ENCODE assay signal across 19 cellular contexts in genomic region chr15:37788767-37789391, GRCh38.
A peak's percentile ranks its signal among the peaks of the same experiment; 100 is the strongest.
DNase-seq lines count a peak whose midpoint lies in the region; ATAC-seq, FAIRE-seq and TF ChIP-seq lines count a peak whose summit lies in the region.
"Had no signal": no experiment of that assay in that cellular context is flagged by ENCODE, and none has a peak within 500 bp of the region (broad histone marks: within the 10 kb centered on the region; RNA-seq: fewer than 3 reads in every experiment).

No MANE protein-coding gene starts in this region.

- ATAC-seq in HepG2: no peak
- no peak for ATAC-seq in HG02642 (IDR thresholded peaks at IDR 0.05; ENCODE audit: poor library complexity, unreplicated experiment)
- no peak for ATAC-seq in T-helper 17 cell
- ATAC-seq: A549 had no signal

- H3K27me3 ChIP-seq in liver (ENCODE audit: control insufficient read depth in 4 of 4, insufficient read depth in 4 of 4, low read length in 3 of 4) (no peaks in the 10 kb centered on the region), HepG2 (ENCODE audit: control insufficient read depth in 1 of 2, insufficient read depth in 2 of 2, low read length in 2 of 2) (no peaks in the 10 kb centered on the region)
- H3K27me3 ChIP-seq: BLaER1, MG63 had no signal

- H3K4me1 ChIP-seq in liver (ENCODE audit: control insufficient read depth in 4 of 4, insufficient read depth in 4 of 4, low read length in 3 of 4): peaks cover 1 to 24% (median 3%) of the 10 kb centered on the region in 4 donors
- no peaks in the 10 kb centered on the region for H3K4me1 ChIP-seq in HepG2 (ENCODE audit: insufficient read depth, low read length)
- H3K4me1 ChIP-seq: A549, SJCRH30 had no signal

- H3K27ac Mint-ChIP-seq in T-helper 17 cell: no peak overlapping the region
- H3K27ac Mint-ChIP-seq: CD4-positive, alpha-beta memory T cell; H9; T-helper 1 cell treated with Interleukin-12 subunit alpha and Interleukin-12 subunit beta and Interleukin-4 antibody, amounts not matched to agents 30 μg/mL and 1 μg/mL, for 36 hours had no signal

- peaks cover 6% of the 10 kb centered on the region for H3K27me3 Mint-ChIP-seq in T-helper 17 cell

- no TSS peak for BruUV-seq in HepG2 (replicated peaks; lab: Mats Ljungman, UMichigan)

- no peaks in the 10 kb centered on the region for H3K79me2 ChIP-seq in HepG2 (ENCODE audit: insufficient read depth, low read length)

- no peaks in the 10 kb centered on the region for H3K36me3 Mint-ChIP-seq in T-helper 17 cell (ENCODE audit: low read depth)
- H3K36me3 Mint-ChIP-seq: CD4-positive, alpha-beta memory T cell had no signal

- in situ Hi-C loops in HepG2 (cut with HindIII; ENCODE audit: extremely low pct_ligation_motif_present, low pct_unique_long_range_greater_than_20kb): no loop called here

- no peak for TF ChIP-seq POLR2A in HepG2 (IDR thresholded peaks at IDR 0.05; ENCODE audit: insufficient read depth in 1 of 2, low read depth in 2 of 2, low read length in 2 of 2)

- POLR2A ChIA-PET in HepG2 (lab: Yijun Ruan, JAX): no interaction called here

- no peaks in the 10 kb centered on the region for H4K20me1 ChIP-seq in HepG2 (ENCODE audit: insufficient read depth, low read length)
- H4K20me1 ChIP-seq: BLaER1 had no signal

- H3K27ac ChIP-seq in liver (ENCODE audit: low read depth in 1 of 2, low read length in 2 of 2) (peak overlapping the region; percentile 83 to 85), HepG2 (ENCODE audit: extremely low read length, insufficient read depth, low read length) (no peak overlapping the region)
- H3K27ac ChIP-seq: A549, BLaER1, SJCRH30 had no signal

- no peak overlapping the region for H3K4me3 Mint-ChIP-seq in T-helper 17 cell
- H3K4me3 Mint-ChIP-seq: CD4-positive, alpha-beta memory T cell; H9; T-helper 1 cell treated with Interleukin-12 subunit alpha and Interleukin-12 subunit beta and Interleukin-4 antibody, amounts not matched to agents 30 μg/mL and 1 μg/mL, for 36 hours had no signal

- H3K9ac ChIP-seq in liver (ENCODE audit: low read depth in 1 of 2, low read length in 2 of 2) (peak overlapping the region in 1 of 2 donors; percentile 43), HepG2 (ENCODE audit: insufficient read depth, low read depth, low read length) (no peak overlapping the region)
- H3K9ac ChIP-seq: BLaER1 had no signal

- H3K9me3 ChIP-seq in liver (ENCODE audit: control insufficient read depth in 4 of 4, low read length in 3 of 4): peaks cover 0 to 2% (median 0%) of the 10 kb centered on the region in 4 donors
- H3K9me3 ChIP-seq in HepG2 (ENCODE audit: low read length): no peaks in the 10 kb centered on the region
- H3K9me3 ChIP-seq in T-helper 17 cell (ENCODE audit: control insufficient read depth, low read length, poor library complexity, severe bottlenecking): no peaks in the 10 kb centered on the region
- H3K9me3 ChIP-seq: A549, BLaER1, MG63, SJCRH30 had no signal

- CTCF ChIA-PET in HepG2 (lab: Yijun Ruan, JAX; ENCODE audit: low intra/inter-chr PET ratio, low total read pairs): no interaction called here

- H3K4me3 ChIP-seq in liver (ENCODE audit: low read depth in 1 of 3, low read length in 3 of 3): no peak overlapping the region
- H3K4me3 ChIP-seq in HepG2 (replicated peaks in 1 of 3; ENCODE audit: insufficient read depth in 1 of 3, low read depth in 2 of 3, low read length in 3 of 3): no peak overlapping the region
- H3K4me3 ChIP-seq: A549, BLaER1, MG63, SJCRH30 had no signal

- WGBS in liver: 43% methylated on average over 7 of the region's 7 CpGs
- WGBS in HepG2 (ENCODE audit: low lambda C conversion rate): 29% methylated on average over 7 of the region's 7 CpGs

- no peak for DNase-seq in HepG2 (ENCODE audit: low spot score)
- DNase-seq in NCI-H2081 treated with DMSO at 0.1 percent for 48 hours (lab: John Stamatoyannopoulos, UW): peak; percentile 36
- no peak for DNase-seq in T-helper 1 cell
- no peak for DNase-seq in T-helper 17 cell
- DNase-seq: CD4-positive, alpha-beta memory T cell; H9; Kasumi-1; MG63; NCI-H1048; NCI-H187 treated with DMSO at 0.1 percent for 48 hours; SJCRH30 had no signal

- intact Hi-C loops in HepG2 (cut with micrococcal nuclease; ENCODE audit: unreplicated experiment): no loop called here

- no peaks in the 10 kb centered on the region for H3K4me1 Mint-ChIP-seq in T-helper 17 cell
- H3K4me1 Mint-ChIP-seq: CD4-positive, alpha-beta memory T cell; H9 had no signal

- H2AFZ ChIP-seq in HepG2 (ENCODE audit: low read length): no peak overlapping the region

- FAIRE-seq in HepG2 (lab: Jason Lieb, UNC) (no peak), islet of Langerhans (lab: Jason Lieb, UNC) (peak; percentile 98)
- FAIRE-seq: A549, G401.6, HTR-8/SVneo had no signal

- H3K36me3 ChIP-seq in liver (ENCODE audit: control insufficient read depth in 4 of 4, insufficient read depth in 3 of 4, low read depth in 1 of 4, low read length in 3 of 4) (no peaks in the 10 kb centered on the region), HepG2 (replicated peaks in 1 of 2; ENCODE audit: control insufficient read depth in 1 of 2, insufficient read depth in 2 of 2, low read length in 2 of 2) (no peaks in the 10 kb centered on the region)
- H3K36me3 ChIP-seq: BLaER1, MG63, SJCRH30 had no signal

- H3K4me2 ChIP-seq in HepG2 (ENCODE audit: low read depth, low read length): no peak overlapping the region
- H3K4me2 ChIP-seq: A549, BLaER1 had no signal

- peak; percentile 41 to 44 for TF ChIP-seq RAD21 in liver (IDR thresholded peaks at IDR 0.05)
- TF ChIP-seq RAD21 in HepG2 (CRISPR knock-in tag; IDR thresholded peaks at IDR 0.05): no peak

- TF ChIP-seq EP300 in HepG2 (IDR thresholded peaks at IDR 0.05; ENCODE audit: low read depth in 2 of 2, low read length in 2 of 2): no peak
- no peak for TF ChIP-seq EP300 in HepG2 (CRISPR knock-in tag; IDR thresholded peaks at IDR 0.05; ENCODE audit: borderline replicate concordance)

- TF ChIP-seq CTCF in liver (IDR thresholded peaks at IDR 0.05; ENCODE audit: low read depth, low read length, missing input control) (no peak), HepG2 (CRISPR knock-in tag; IDR thresholded peaks at IDR 0.05) (no peak)

TF ChIP-seq in liver, 16 proteins besides CTCF, POLR2A, EP300 and RAD21 (continues in another document):
- TF ChIP-seq HNF4G (IDR thresholded peaks at IDR 0.05) (no peak), EGR1 (IDR thresholded peaks at IDR 0.05; ENCODE audit: low read depth in 2 of 2) (peak in 1 of 2 donors; percentile 17), SP1 (IDR thresholded peaks at IDR 0.05) (peak; percentile 58), MAX (IDR thresholded peaks at IDR 0.05) (no peak), HNF4A (conservative IDR thresholded peaks at IDR 0.05) (peak; percentile 31 to 59), FOXA1 (IDR thresholded peaks at IDR 0.05) (peak; percentile 36), ZBTB33 (IDR thresholded peaks at IDR 0.05) (peak; percentile 25), RXRA (IDR thresholded peaks at IDR 0.05) (peak; percentile 26 to 44), FOXA2 (IDR thresholded peaks at IDR 0.05) (peak; percentile 65), YY1 (IDR thresholded peaks at IDR 0.05) (peak; percentile 77)

TF ChIP-seq in HepG2, 621 proteins besides CTCF, POLR2A, EP300 and RAD21 (continues in another document):
- TF ChIP-seq HIVEP1 (CRISPR knock-in tag; IDR thresholded peaks at IDR 0.05) (no peak), ZNF318 (CRISPR knock-in tag; IDR thresholded peaks at IDR 0.05) (no peak)
